ENCODE assay signal across 24 cellular contexts in the genomic region with DNA sequence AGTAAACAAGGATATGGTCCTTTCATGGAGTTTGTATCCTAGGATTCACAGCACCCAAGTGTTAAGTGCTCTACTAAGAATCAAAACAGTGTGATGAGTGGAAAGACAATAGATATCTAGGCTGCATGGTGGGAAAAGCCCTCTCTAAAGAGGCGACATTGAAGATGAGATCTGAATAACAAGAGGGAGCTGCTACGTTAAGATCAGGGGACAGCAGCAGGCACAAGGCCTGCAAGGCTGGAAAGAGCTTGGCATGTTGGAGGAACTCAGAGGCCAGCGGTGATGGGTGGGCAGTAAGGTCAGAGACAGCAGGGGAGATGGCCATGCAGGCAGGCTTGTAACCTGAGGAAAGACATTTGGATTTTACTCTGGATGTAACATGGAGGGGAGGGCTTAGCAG.
A peak's percentile ranks its signal among the peaks of the same experiment; 100 is the strongest.
DNase-seq lines count a peak whose midpoint lies in the region; ATAC-seq, FAIRE-seq and TF ChIP-seq lines count a peak whose summit lies in the region.
"Had no signal": no experiment of that assay in that cellular context is flagged by ENCODE, and none has a peak within 500 bp of the region (broad histone marks: within the 10 kb centered on the region; RNA-seq: fewer than 3 reads in every experiment).

No MANE protein-coding gene starts in this region.

- H4K5ac ChIP-seq in IMR-90 (ENCODE audit: low read depth, low read length) = 0 out of 2 replicates have a peak overlapping the region, but pooled peaks have one; percentile 20
- H4K5ac ChIP-seq in mesendoderm (ENCODE audit: low read length) = no peak overlapping the region

- no peaks in the 10 kb centered on the region for H4K20me1 ChIP-seq in IMR-90 (ENCODE audit: insufficient read depth, low read length)
- H4K20me1 ChIP-seq: BLaER1 had no signal

- FAIRE-seq in GM19239 (lab: Jason Lieb, UNC) = no peak
- FAIRE-seq: GM12878, HepG2 had no signal

- no peaks in the 10 kb centered on the region for H3K9me3 ChIP-seq in IMR-90 (ENCODE audit: control insufficient read depth, insufficient read depth, low read length)
- H3K9me3 ChIP-seq: SK-N-SH had no signal

- H2BK15ac ChIP-seq in IMR-90 (ENCODE audit: low read depth, low read length) (no peak overlapping the region), mesendoderm (replicated peaks; ENCODE audit: low read depth) (no peak overlapping the region)

- POLR2A ChIA-PET in IMR-90 (lab: Charles Lee; ENCODE audit: unreplicated experiment) = no interaction called here

- H3K4me2 ChIP-seq in IMR-90 (ENCODE audit: low read depth, low read length) (no peak overlapping the region), mesendoderm (ENCODE audit: low read length) (no peak overlapping the region)
- H3K4me2 ChIP-seq: BLaER1, PC-9, SK-N-SH had no signal

- no peak overlapping the region for H2BK120ac ChIP-seq in IMR-90 (ENCODE audit: low read depth, low read length)
- no peak overlapping the region for H2BK120ac ChIP-seq in mesendoderm (ENCODE audit: low read depth, low read length)

- H3K4me1 ChIP-seq in IMR-90 (ENCODE audit: control insufficient read depth, insufficient read depth, low read length) (peaks cover 9% of the 10 kb centered on the region), mesendoderm (ENCODE audit: control insufficient read depth, low read depth, low read length) (peaks cover 5% of the 10 kb centered on the region)

- peaks cover 26% of the 10 kb centered on the region for H3K9me1 ChIP-seq in IMR-90 (ENCODE audit: insufficient read depth, low read length)

- no peak overlapping the region for H3K9ac ChIP-seq in IMR-90 (ENCODE audit: low read depth, low read length)
- no peak overlapping the region for H3K9ac ChIP-seq in mesendoderm (ENCODE audit: low read length)
- H3K9ac ChIP-seq: BLaER1, SK-N-SH had no signal

- H3K27me3 ChIP-seq in IMR-90 (ENCODE audit: control insufficient read depth, insufficient read depth, low read length) (no peaks in the 10 kb centered on the region), mesendoderm (ENCODE audit: insufficient read depth, low read length, poor library complexity) (no peaks in the 10 kb centered on the region)

- H3K27ac Mint-ChIP-seq in activated naive CD4-positive, alpha-beta T cell treated with anti-CD3 and anti-CD28 coated beads, Interleukin-2, amount 10 ng/mL, durations not matched to agents 7 days and 5 days = no peak overlapping the region
- H3K27ac Mint-ChIP-seq: CD4-positive, alpha-beta T cell had no signal

- ATAC-seq in IMR-90 (ENCODE audit: low read depth) (no peak), HG03159 (IDR thresholded peaks at IDR 0.05; ENCODE audit: unreplicated experiment) (no peak), HG03439 (IDR thresholded peaks at IDR 0.05; ENCODE audit: unreplicated experiment) (no peak)
- ATAC-seq: GM12878, HepG2 had no signal

- H3K14ac ChIP-seq in IMR-90 (replicated peaks; ENCODE audit: low read depth, low read length) = no peak overlapping the region

- H3K79me2 ChIP-seq in mesendoderm (ENCODE audit: control insufficient read depth, insufficient read depth, low read length) = no peaks in the 10 kb centered on the region

- no peak for TF ChIP-seq RAD21 in IMR-90 (IDR thresholded peaks at IDR 0.05; ENCODE audit: low read length)

- no TSS peak for BruUV-seq in IMR-90 (replicated peaks; lab: Mats Ljungman, UMichigan)

- DNase-seq in IMR-90 (no peak), iPS DF 4.7 (ENCODE audit: extremely low read depth, low spot score) (peak; percentile 36), mesendoderm (peak; percentile 36), GM19239 (ENCODE audit: insufficient read length, low spot score) (no peak)
- DNase-seq in activated naive CD4-positive, alpha-beta T cell treated with anti-CD3 and anti-CD28 coated beads, Interleukin-2, amount 10 ng/mL, durations not matched to agents 7 days and 5 days = no peak
- DNase-seq: CD4-positive, alpha-beta T cell; COR-L47; DMS79; KG1; NCI-H1092; NCI-H1436; NCI-H187 treated with DMSO at 0.1 percent for 48 hours; NCI-H2107; NCI-H446 treated with DMSO at 0.1 percent for 48 hours; NCI-H526 treated with DMSO at 0.1 percent for 48 hours; PC-9; SIG-M5; SK-N-SH had no signal

- H3K27ac ChIP-seq in IMR-90 (ENCODE audit: insufficient read depth, low read length) = no peak overlapping the region
- no peak overlapping the region for H3K27ac ChIP-seq in mesendoderm (ENCODE audit: low read depth, low read length)
- H3K27ac ChIP-seq: BLaER1, PC-9, RWPE1 had no signal

- H3K36me3 Mint-ChIP-seq in activated naive CD4-positive, alpha-beta T cell treated with anti-CD3 and anti-CD28 coated beads, Interleukin-2, amount 10 ng/mL, durations not matched to agents 7 days and 5 days = no peaks in the 10 kb centered on the region

- no peak overlapping the region for H3K4me3 Mint-ChIP-seq in activated naive CD4-positive, alpha-beta T cell treated with anti-CD3 and anti-CD28 coated beads, Interleukin-2, amount 10 ng/mL, durations not matched to agents 7 days and 5 days
- H3K4me3 Mint-ChIP-seq: CD4-positive, alpha-beta T cell had no signal

- peaks cover 0 to 38% of the 10 kb centered on the region in 2 experiments; a peak in 3 of 4 replicates for H3K79me1 ChIP-seq in IMR-90 (ENCODE audit: low read depth in 1 of 2, low read length in 2 of 2)
- no peaks in the 10 kb centered on the region for H3K79me1 ChIP-seq in mesendoderm (ENCODE audit: low read length)

- peaks cover 10% of the 10 kb centered on the region for H3K27me3 Mint-ChIP-seq in activated naive CD4-positive, alpha-beta T cell treated with anti-CD3 and anti-CD28 coated beads, Interleukin-2, amount 10 ng/mL, durations not matched to agents 7 days and 5 days

- dilution Hi-C loops in IMR-90 (cut with HindIII; ENCODE audit: low sequenced_read_pairs, unreplicated experiment) = no loop called here

- no peak for TF ChIP-seq POLR2A in IMR-90 (IDR thresholded peaks at IDR 0.05; ENCODE audit: low read depth, low read length)

- intact Hi-C loops in IMR-90 (cut with micrococcal nuclease) = no loop called here

- in situ Hi-C loops in IMR-90 (cut with MboI; ENCODE audit: low sequenced_read_pairs) = no loop called here

- CTCF ChIA-PET in IMR-90 (lab: Yijun Ruan, JAX) = no interaction called here
- CTCF ChIA-PET in activated naive CD4-positive, alpha-beta T cell treated with anti-CD3 and anti-CD28 coated beads, Interleukin-2, amount 10 ng/mL, durations not matched to agents 7 days and 5 days (lab: Charles Lee) = no interaction called here

- no peak overlapping the region for H3K4ac ChIP-seq in IMR-90 (ENCODE audit: low read depth, low read length)
- H3K4ac ChIP-seq in mesendoderm (ENCODE audit: low read depth, low read length) = no peak overlapping the region

- H4K91ac ChIP-seq in IMR-90 (ENCODE audit: insufficient read depth, low read depth, low read length) = no peak overlapping the region

- H2AK9ac ChIP-seq in IMR-90 (replicated peaks; ENCODE audit: low read depth, low read length, poor library complexity) = no peak overlapping the region

- H3K9me3 Mint-ChIP-seq in activated naive CD4-positive, alpha-beta T cell treated with anti-CD3 and anti-CD28 coated beads, Interleukin-2, amount 10 ng/mL, durations not matched to agents 7 days and 5 days = no peaks in the 10 kb centered on the region
- H3K9me3 Mint-ChIP-seq: CD4-positive, alpha-beta T cell had no signal

- no peak overlapping the region for H3K56ac ChIP-seq in IMR-90 (ENCODE audit: extremely low read depth, insufficient read depth, low read length)
- H3K56ac ChIP-seq in mesendoderm (ENCODE audit: low read length) = no peak overlapping the region

- H2BK20ac ChIP-seq in IMR-90 (ENCODE audit: low read depth, low read length) = no peak overlapping the region

- peaks cover 44% of the 10 kb centered on the region for H3K36me3 ChIP-seq in IMR-90 (ENCODE audit: control insufficient read depth, insufficient read depth, low read length)
- no peaks in the 10 kb centered on the region for H3K36me3 ChIP-seq in mesendoderm (ENCODE audit: control insufficient read depth, insufficient read depth, low read length)
- H3K36me3 ChIP-seq: BLaER1 had no signal

- H4K8ac ChIP-seq in IMR-90 (ENCODE audit: low read depth in 2 of 2, low read length in 2 of 2) (no peak overlapping the region), mesendoderm (ENCODE audit: low read depth, low read length) (no peak overlapping the region)

- H3K18ac ChIP-seq in IMR-90 (ENCODE audit: low read depth, low read length) (no peak overlapping the region), mesendoderm (ENCODE audit: low read length) (no peak overlapping the region)

- 93% methylated on average over 3 of the region's 3 CpGs; no CpG with 5 or more reads in 1 of the 2 experiments for WGBS in IMR-90 (ENCODE audit: extremely low coverage in 2 of 2, insufficient read length in 1 of 2), 2 experiments
- no CpG with 5 or more reads among the region's 3 CpGs for WGBS in mesendoderm (ENCODE audit: extremely low coverage, insufficient coverage, low lambda C conversion rate)

- H3K23ac ChIP-seq in IMR-90 (ENCODE audit: low read depth, low read length) = no peak overlapping the region
- H3K23ac ChIP-seq in mesendoderm (ENCODE audit: low read length) = no peak overlapping the region

- H3K4me3 ChIP-seq in IMR-90 (ENCODE audit: insufficient read depth, low read depth, low read length) (no peak overlapping the region), mesendoderm (ENCODE audit: low read length) (no peak overlapping the region)
- H3K4me3 ChIP-seq: BLaER1, GM12878, PC-9 had no signal

- H2AK5ac ChIP-seq in IMR-90 (ENCODE audit: low read depth, low read length) = no peak overlapping the region
- H2AK5ac ChIP-seq in mesendoderm (ENCODE audit: low read length) = no peak overlapping the region

- no peak for TF ChIP-seq CTCF in IMR-90 (conservative IDR thresholded peaks at IDR 0.05; ENCODE audit: low read depth, low read length)

- no peak overlapping the region for H2BK5ac ChIP-seq in IMR-90 (ENCODE audit: low read depth, low read length, poor library complexity, severe bottlenecking)
- H2BK5ac ChIP-seq in mesendoderm (ENCODE audit: low read length) = no peak overlapping the region

- H3K4me1 Mint-ChIP-seq in activated naive CD4-positive, alpha-beta T cell treated with anti-CD3 and anti-CD28 coated beads, Interleukin-2, amount 10 ng/mL, durations not matched to agents 7 days and 5 days = no peaks in the 10 kb centered on the region

- H2AFZ ChIP-seq in IMR-90 (replicated peaks; ENCODE audit: low read length, poor library complexity) = no peak overlapping the region
- H2AFZ ChIP-seq: PC-9 had no signal

TF ChIP-seq in IMR-90, 13 proteins besides CTCF, POLR2A, EP300 and RAD21 (continues in another document):
- TF ChIP-seq MAZ (IDR thresholded peaks at IDR 0.05; ENCODE audit: borderline replicate concordance, low read depth, low read length) (no peak), CHD1 (IDR thresholded peaks at IDR 0.05; ENCODE audit: low read depth, low read length) (no peak), MAFK (IDR thresholded peaks at IDR 0.05; ENCODE audit: low read depth, low read length) (no peak), RCOR1 (IDR thresholded peaks at IDR 0.05; ENCODE audit: insufficient replicate concordance, low read length) (no peak)
- TF ChIP-seq, protein P1, sequence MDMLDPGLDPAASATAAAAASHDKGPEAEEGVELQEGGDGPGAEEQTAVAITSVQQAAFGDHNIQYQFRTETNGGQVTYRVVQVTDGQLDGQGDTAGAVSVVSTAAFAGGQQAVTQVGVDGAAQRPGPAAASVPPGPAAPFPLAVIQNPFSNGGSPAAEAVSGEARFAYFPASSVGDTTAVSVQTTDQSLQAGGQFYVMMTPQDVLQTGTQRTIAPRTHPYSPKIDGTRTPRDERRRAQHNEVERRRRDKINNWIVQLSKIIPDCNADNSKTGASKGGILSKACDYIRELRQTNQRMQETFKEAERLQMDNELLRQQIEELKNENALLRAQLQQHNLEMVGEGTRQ (IDR thresholded peaks at IDR 0.05; ENCODE audit: low read depth, low read length) = no peak

Comparison
In these comparisons a context has a peak if more than half of its experiments do, and no peak if none do; other contexts are left out.
1. DNase-seq: peak in iPS DF 4.7 (single experiment) and mesendoderm (single experiment); none in IMR-90 (single experiment), activated naive CD4-positive, alpha-beta T cell treated with anti-CD3 and anti-CD28 coated beads, Interleukin-2, amount 10 ng/mL, durations not matched to agents 7 days and 5 days (single experiment) and GM19239 (single experiment).